Comparison of ENCODE assay signal across 23 cellular contexts in genomic region chr20:33929917-33930316, GRCh38.
"Had no signal": no experiment of that assay in that cellular context is flagged by ENCODE, and none has a peak within 500 bp of the region (broad histone marks: within the 10 kb centered on the region; RNA-seq: fewer than 3 reads in every experiment).

No MANE protein-coding gene starts in this region.

- ATAC-seq: effector memory CD8-positive, alpha-beta T cell; gastrocnemius medialis; left cardiac atrium; left lung; naive thymus-derived CD4-positive, alpha-beta T cell; stimulated activated effector memory CD8-positive, alpha-beta T cell treated with anti-CD3 and anti-CD28 coated beads, Interleukin-12 subunit alpha, Interleukin-12 subunit beta, amount 100 ng/mL, for 72 hours had no signal

- H3K27me3 ChIP-seq: gastrocnemius medialis, left lung, neural progenitor cell, right atrium auricular region, sigmoid colon, stomach, thyroid gland, vagina had no signal

- H3K9me3 ChIP-seq: gastrocnemius medialis, left lung, prostate gland, right atrium auricular region, sigmoid colon, stomach, thyroid gland, vagina had no signal

- H3K4me2 ChIP-seq: neural progenitor cell had no signal

- FAIRE-seq: islet of Langerhans had no signal

- DNase-seq: effector memory CD8-positive, alpha-beta T cell; foreskin fibroblast; gastrocnemius medialis; head of caudate nucleus; left cardiac atrium; left lung; mesenchymal stem cell; midbrain; naive thymus-derived CD4-positive, alpha-beta T cell; sigmoid colon; stimulated activated CD4-positive, alpha-beta T cell treated with anti-CD3 and anti-CD28 coated beads, Interleukin-2, amount 100 ng/mL, for 24 hours; stimulated activated CD4-positive, alpha-beta T cell treated with anti-CD3 and anti-CD28 coated beads, Interleukin-4, amount 100 ng/mL, for 24 hours; stimulated activated naive CD4-positive, alpha-beta T cell treated with Interleukin-2 at 50 U/mL for 16 hours; stomach; thyroid gland had no signal

- H3K79me2 ChIP-seq: parathyroid adenoma had no signal

- H3K4me3 ChIP-seq: coronary artery, gastrocnemius medialis, left lung, neural progenitor cell, prostate gland, right atrium auricular region, sigmoid colon, stomach, thyroid gland, vagina had no signal

- H2AFZ ChIP-seq: neural progenitor cell, parathyroid adenoma had no signal

- H3K9ac ChIP-seq: neural progenitor cell, parathyroid adenoma had no signal

- H3K4me1 ChIP-seq: gastrocnemius medialis, left lung, neural progenitor cell, parathyroid adenoma, right atrium auricular region, vagina had no signal

- H3K36me3 ChIP-seq: gastrocnemius medialis, left lung, neural progenitor cell, prostate gland, right atrium auricular region, sigmoid colon, stomach, thyroid gland, vagina had no signal

- H3K27ac ChIP-seq: coronary artery, gastrocnemius medialis, left lung, neural progenitor cell, parathyroid adenoma, prostate gland, right atrium auricular region, sigmoid colon, stomach, thyroid gland, vagina had no signal
